In genomic region chr14:29376251-29376650, GRCh38 we compare ENCODE assay signal across 7 cellular contexts.
"Had no signal": no experiment of that assay in that cellular context is flagged by ENCODE, and none has a peak within 500 bp of the region (broad histone marks: within the 10 kb centered on the region; RNA-seq: fewer than 3 reads in every experiment).

No MANE protein-coding gene starts in this region.

- H3K27ac Mint-ChIP-seq: GM23338, H9, IgD-negative memory B cell had no signal

- H3K9me3 Mint-ChIP-seq: GM23338, H9 had no signal

- H3K4me3 Mint-ChIP-seq: GM23338, H9, IgD-negative memory B cell had no signal

- H2AFZ ChIP-seq: GM23338 had no signal

- H3K4me2 ChIP-seq: GM23338 had no signal

- H3K4me1 Mint-ChIP-seq: GM23338, H9, IgD-negative memory B cell had no signal

- H3K36me3 Mint-ChIP-seq: IgD-negative memory B cell had no signal

- DNase-seq: H9, HCEC 1CT had no signal

- H3K4me3 ChIP-seq: GM23338 had no signal

- H3K27me3 Mint-ChIP-seq: IgD-negative memory B cell had no signal

- FAIRE-seq: H1, H54, HepG2 had no signal
